In genomic region chr10:133357293-133358151, GRCh38 we compare ENCODE assay signal across 8 cellular contexts. TPM values are rescaled to one million over a fixed set of nuclear protein-coding genes. Genes with fewer than 3 reads are reported as not detected.
DNase-seq lines count a peak whose midpoint lies in the region; ATAC-seq and TF ChIP-seq lines count a peak whose summit lies in the region.

A gene with protein sequence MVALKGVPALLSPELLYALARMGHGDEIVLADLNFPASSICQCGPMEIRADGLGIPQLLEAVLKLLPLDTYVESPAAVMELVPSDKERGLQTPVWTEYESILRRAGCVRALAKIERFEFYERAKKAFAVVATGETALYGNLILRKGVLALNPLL (minus strand): TSS chr10:133358019. CDS start chr10:133358007, 12 bp downstream.

- no peaks in the 10 kb centered on the region for H3K36me3 ChIP-seq in CD4-positive, CD25-positive, alpha-beta regulatory T cell (ENCODE audit: control insufficient read depth, insufficient read depth, low read length)
- peaks cover 8% of the 10 kb centered on the region for H3K36me3 ChIP-seq in iPS-20b (ENCODE audit: insufficient read depth, low read depth, low read length)

- H3K27me3 Mint-ChIP-seq in CD4-positive, CD25-positive, alpha-beta regulatory T cell: peaks cover under 1% of the 10 kb centered on the region

- H3K27me3 ChIP-seq in CD4-positive, CD25-positive, alpha-beta regulatory T cell (ENCODE audit: control insufficient read depth, insufficient read depth, low read length): no peaks in the 10 kb centered on the region
- H3K27me3 ChIP-seq in iPS-20b (ENCODE audit: insufficient read depth, low read length): peaks cover 16% of the 10 kb centered on the region

- peak within 1 kb of the TSS in 1 of 3 donors; percentile 73 for H3K27ac Mint-ChIP-seq in CD4-positive, CD25-positive, alpha-beta regulatory T cell

- H3K4me3 Mint-ChIP-seq in CD4-positive, CD25-positive, alpha-beta regulatory T cell: peak within 1 kb of the TSS in 3 of 4 donors; percentile 76 to 85 (median 78)

- peaks cover 12% of the 10 kb centered on the region for H3K36me3 Mint-ChIP-seq in CD4-positive, CD25-positive, alpha-beta regulatory T cell

- peak within 1 kb of the TSS; percentile 68; the same call in 1 of the 2 replicates for H3K9ac ChIP-seq in iPS-20b (ENCODE audit: low read depth, low read length)

- no peaks in the 10 kb centered on the region for H3K9me3 Mint-ChIP-seq in CD4-positive, CD25-positive, alpha-beta regulatory T cell

- no peak for TF ChIP-seq CTCF in astrocyte of the cerebellum (IDR thresholded peaks at IDR 0.05; ENCODE audit: low read depth, low read length, missing control alignments)

- peak within 1 kb of the TSS; percentile 51 for H3K27ac ChIP-seq in CD4-positive, CD25-positive, alpha-beta regulatory T cell (ENCODE audit: insufficient read depth, low read length, poor library complexity, severe bottlenecking)
- H3K27ac ChIP-seq in iPS-20b (ENCODE audit: low read length): no peak within 1 kb of the TSS

- H3K4me1 ChIP-seq in CD4-positive, CD25-positive, alpha-beta regulatory T cell (ENCODE audit: control insufficient read depth, insufficient read depth, low read length, poor library complexity, severe bottlenecking): peaks cover 18% of the 10 kb centered on the region
- H3K4me1 ChIP-seq in iPS-20b (ENCODE audit: insufficient read depth, low read length): no peaks in the 10 kb centered on the region

- in situ Hi-C loops in astrocyte of the cerebellum (cut with HindIII; ENCODE audit: low sequenced_read_pairs): no loop called here

- H3K4me1 Mint-ChIP-seq in CD4-positive, CD25-positive, alpha-beta regulatory T cell: peaks cover 0 to 22% (median 7%) of the 10 kb centered on the region in 4 donors

- ATAC-seq in CD4-positive, CD25-positive, alpha-beta regulatory T cell (ENCODE audit: low read depth in 2 of 2): peak; percentile 83
- ATAC-seq in GM19328 (IDR thresholded peaks at IDR 0.05; ENCODE audit: unreplicated experiment) (peak; percentile 66), HG03520 (IDR thresholded peaks at IDR 0.05; ENCODE audit: unreplicated experiment) (peak; percentile 65)

- no peak within 1 kb of the TSS for H3K4me3 ChIP-seq in CD4-positive, CD25-positive, alpha-beta regulatory T cell (ENCODE audit: low read depth, low read length)
- H3K4me3 ChIP-seq in astrocyte of the cerebellum (ENCODE audit: low read depth, low read length) (peak within 1 kb of the TSS; percentile 54), iPS-20b (ENCODE audit: low read length) (peak within 1 kb of the TSS; percentile 77)

- no peaks in the 10 kb centered on the region for H3K9me3 ChIP-seq in CD4-positive, CD25-positive, alpha-beta regulatory T cell (ENCODE audit: control insufficient read depth in 2 of 2, low read length in 2 of 2)
- H3K9me3 ChIP-seq in iPS-20b (ENCODE audit: insufficient read depth, low read depth, low read length): no peaks in the 10 kb centered on the region

- peak; percentile 68 to 72 (median 69) for DNase-seq in CD4-positive, CD25-positive, alpha-beta regulatory T cell
- peak; percentile 52 to 72 (median 62) for DNase-seq in T-helper 2 cell
- DNase-seq in astrocyte of the cerebellum (ENCODE audit: low read depth): no peak
- peak; percentile 56 to 64 for DNase-seq in stimulated activated CD4-positive, alpha-beta T cell treated with anti-CD3 and anti-CD28 coated beads, Interleukin-12 subunit alpha, Interleukin-12 subunit beta, amount 100 ng/mL, for 24 hours (ENCODE audit: low read depth in 2 of 2)
- no peak for DNase-seq in DMS79 treated with DMSO at 0.1 percent for 48 hours (lab: John Stamatoyannopoulos, UW)

RNA-seq across cellular contexts. Expression of the gene that starts here (rescaled TPM):
- 7.1 TPM for total RNA-seq in CD4-positive, CD25-positive, alpha-beta regulatory T cell
- polyA plus RNA-seq in CD4-positive, CD25-positive, alpha-beta regulatory T cell: 10 to 100 TPM; 12.3 to 21.9 (median 17.9) TPM

Comparison
In these comparisons a context has a peak if more than half of its experiments do, and no peak if none do; other contexts are left out.
1. DNase-seq: peak in CD4-positive, CD25-positive, alpha-beta regulatory T cell (3 of 3), T-helper 2 cell (5 of 5) and stimulated activated CD4-positive, alpha-beta T cell treated with anti-CD3 and anti-CD28 coated beads, Interleukin-12 subunit alpha, Interleukin-12 subunit beta, amount 100 ng/mL, for 24 hours (2 of 2); none in astrocyte of the cerebellum (single experiment) and DMS79 treated with DMSO at 0.1 percent for 48 hours (single experiment).
2. Peak in every context shown above with its lines, with median percentiles within 50 percentile points of each other: ATAC-seq.